13 cellular contexts compared by ENCODE assay signal in the genomic region with DNA sequence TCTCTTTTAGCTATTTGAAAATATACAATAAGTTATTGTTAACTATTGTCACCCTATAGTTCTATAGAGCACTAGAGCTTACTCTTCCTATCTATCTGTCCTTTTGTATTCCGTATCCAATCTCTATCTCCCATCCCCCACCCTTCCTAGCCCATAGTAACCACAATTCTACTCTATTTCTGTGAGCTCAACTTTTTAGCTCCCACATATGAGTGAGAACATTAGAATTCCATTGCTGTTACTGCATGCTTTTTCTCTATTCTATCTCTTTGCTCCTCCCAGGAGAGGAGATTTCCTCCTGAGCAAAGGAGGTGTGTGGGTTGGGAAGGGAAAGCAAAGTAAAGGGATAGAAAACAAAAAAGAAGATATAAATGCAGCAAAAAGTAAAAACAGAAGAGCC.
DNase-seq lines count a peak whose midpoint lies in the region; ATAC-seq and TF ChIP-seq lines count a peak whose summit lies in the region.
"Had no signal": no experiment of that assay in that cellular context is flagged by ENCODE, and none has a peak within 500 bp of the region (broad histone marks: within the 10 kb centered on the region; RNA-seq: fewer than 3 reads in every experiment).

No MANE protein-coding gene starts in this region.

- TF ChIP-seq POLR2A in prostate gland (IDR thresholded peaks at IDR 0.05), result no peak

- no peak overlapping the region for H3K9ac ChIP-seq in skeletal muscle tissue (ENCODE audit: low read depth in 1 of 3, low read length in 3 of 3)

- H3K36me3 ChIP-seq in skeletal muscle tissue (ENCODE audit: control insufficient read depth in 3 of 3, insufficient read depth in 3 of 3, low read length in 3 of 3), result no peaks in the 10 kb centered on the region
- no peaks in the 10 kb centered on the region for H3K36me3 ChIP-seq in prostate gland
- H3K36me3 ChIP-seq: ovary had no signal

- H3K4me1 ChIP-seq in skeletal muscle tissue (ENCODE audit: control insufficient read depth in 3 of 3, insufficient read depth in 3 of 3, low read length in 3 of 3) (peaks cover 0 to 8% (median 6%) of the 10 kb centered on the region in 3 donors), prostate gland (replicated peaks) (no peaks in the 10 kb centered on the region)

- peaks cover 5% of the 10 kb centered on the region for H3K36me3 Mint-ChIP-seq in activated naive CD8-positive, alpha-beta T cell treated with anti-CD3 and anti-CD28 coated beads, Interleukin-2, amount 10 ng/mL, durations not matched to agents 7 days and 5 days
- H3K36me3 Mint-ChIP-seq: activated naive CD4-positive, alpha-beta T cell treated with anti-CD3 and anti-CD28 coated beads, Interleukin-2, amount 50 U/mL, for 24 hours had no signal

- H3K9me3 Mint-ChIP-seq in activated naive CD8-positive, alpha-beta T cell treated with anti-CD3 and anti-CD28 coated beads, Interleukin-2, amount 10 ng/mL, durations not matched to agents 7 days and 5 days, result no peaks in the 10 kb centered on the region
- H3K9me3 Mint-ChIP-seq: activated naive CD4-positive, alpha-beta T cell treated with anti-CD3 and anti-CD28 coated beads, Interleukin-2, amount 50 U/mL, for 24 hours had no signal

- DNase-seq in HEK293T (ENCODE audit: extremely low spot score) (no peak), foreskin melanocyte (peak; percentile 15), prostate gland (ENCODE audit: low spot score) (no peak)
- no peak for DNase-seq in activated naive CD8-positive, alpha-beta T cell treated with anti-CD3 and anti-CD28 coated beads, Interleukin-2, amount 10 ng/mL, durations not matched to agents 7 days and 5 days
- DNase-seq: DMS153, glutamatergic neuron, ovary had no signal

- H3K27me3 Mint-ChIP-seq in activated naive CD8-positive, alpha-beta T cell treated with anti-CD3 and anti-CD28 coated beads, Interleukin-2, amount 10 ng/mL, durations not matched to agents 7 days and 5 days, result no peaks in the 10 kb centered on the region
- H3K27me3 Mint-ChIP-seq: activated naive CD4-positive, alpha-beta T cell treated with anti-CD3 and anti-CD28 coated beads, Interleukin-2, amount 50 U/mL, for 24 hours had no signal

- POLR2A ChIA-PET in HEK293T (lab: Yijun Ruan, JAX), result no interaction called here
- POLR2A ChIA-PET in activated naive CD8-positive, alpha-beta T cell treated with anti-CD3 and anti-CD28 coated beads, Interleukin-2, amount 10 ng/mL, durations not matched to agents 7 days and 5 days (lab: Charles Lee), result no interaction called here

- intact Hi-C loops in prostate gland (cut with DNase I), result loop anchor here (5.0 to 10.0 kb wide), 2 partner anchors 43 to 105 kb away; a partner anchor contains a TSS

- CTCF ChIA-PET in HEK293T (lab: Yijun Ruan, JAX), result no interaction called here

- H3K9me3 ChIP-seq in skeletal muscle tissue (ENCODE audit: control insufficient read depth in 3 of 3, low read length in 3 of 3) (no peaks in the 10 kb centered on the region), prostate gland (no peaks in the 10 kb centered on the region)
- H3K9me3 ChIP-seq: ovary had no signal

- H3K27me3 ChIP-seq in skeletal muscle tissue (ENCODE audit: control insufficient read depth in 3 of 3, insufficient read depth in 3 of 3, low read length in 3 of 3) (no peaks in the 10 kb centered on the region), prostate gland (replicated peaks; ENCODE audit: insufficient read depth) (no peaks in the 10 kb centered on the region)
- H3K27me3 ChIP-seq: ovary had no signal

- H3K4me3 ChIP-seq in skeletal muscle tissue (ENCODE audit: low read length in 3 of 3) (no peak overlapping the region), prostate gland (no peak overlapping the region)
- H3K4me3 ChIP-seq: K562, ovary had no signal

- no peak for TF ChIP-seq CTCF in prostate gland (IDR thresholded peaks at IDR 0.05)

- H3K27ac Mint-ChIP-seq in activated naive CD8-positive, alpha-beta T cell treated with anti-CD3 and anti-CD28 coated beads, Interleukin-2, amount 10 ng/mL, durations not matched to agents 7 days and 5 days, result peak overlapping the region; percentile 16

- H3K27ac ChIP-seq in skeletal muscle tissue (ENCODE audit: low read depth, low read length) (peak overlapping the region; percentile 76), prostate gland (peak overlapping the region in 1 of 2 donors; percentile 17)
- H3K27ac ChIP-seq: ovary had no signal

- peaks cover 24% of the 10 kb centered on the region for H3K4me1 Mint-ChIP-seq in activated naive CD8-positive, alpha-beta T cell treated with anti-CD3 and anti-CD28 coated beads, Interleukin-2, amount 10 ng/mL, durations not matched to agents 7 days and 5 days

- 88% methylated on average over 1 of the region's 1 CpG for WGBS in prostate gland

- H3K4me3 Mint-ChIP-seq in activated naive CD8-positive, alpha-beta T cell treated with anti-CD3 and anti-CD28 coated beads, Interleukin-2, amount 10 ng/mL, durations not matched to agents 7 days and 5 days, result no peak overlapping the region
- H3K4me3 Mint-ChIP-seq: activated naive CD4-positive, alpha-beta T cell treated with anti-CD3 and anti-CD28 coated beads, Interleukin-2, amount 50 U/mL, for 24 hours had no signal

- no peak for ATAC-seq in activated naive CD8-positive, alpha-beta T cell treated with anti-CD3 and anti-CD28 coated beads, Interleukin-2, amount 10 ng/mL, durations not matched to agents 7 days and 5 days (ENCODE audit: low read depth)
- ATAC-seq in GM21717 (IDR thresholded peaks at IDR 0.05; ENCODE audit: unreplicated experiment), result no peak
- no peak for ATAC-seq in HG02938 (IDR thresholded peaks at IDR 0.05; ENCODE audit: unreplicated experiment)
- ATAC-seq in HG02798 (IDR thresholded peaks at IDR 0.05; ENCODE audit: poor library complexity, unreplicated experiment), result no peak
- ATAC-seq: K562 had no signal

TF ChIP-seq in HEK293T, 16 proteins besides CTCF, POLR2A, EP300 and RAD21:
- no peak for TF ChIP-seq BHLHE40 (IDR thresholded peaks at IDR 0.05; ENCODE audit: borderline replicate concordance)
- 0 out of 2 replicates have a peak, but pooled peaks have one; percentile 35 for TF ChIP-seq L3MBTL2 (conservative IDR thresholded peaks at IDR 0.05)
